ENCODE assay signal across 16 cellular contexts in genomic region chr13:44790289-44790688, GRCh38.
"Had no signal": no experiment of that assay in that cellular context is flagged by ENCODE, and none has a peak within 500 bp of the region (broad histone marks: within the 10 kb centered on the region; RNA-seq: fewer than 3 reads in every experiment).

No MANE protein-coding gene starts in this region.

- H3K4me1 Mint-ChIP-seq: neural crest cell had no signal

- H3K9me3 ChIP-seq: left lung, thyroid gland, uterus had no signal

- H3K4me3 ChIP-seq: left lung, thyroid gland, uterus had no signal

- H3K9me3 Mint-ChIP-seq: activated CD8-positive, alpha-beta T cell treated with anti-CD3 and anti-CD28 coated beads for 36 hours; activated T-helper 1 cell treated with anti-CD3 and anti-CD28 coated beads, Interleukin-12 subunit alpha, Interleukin-12 subunit beta, Interleukin-2, Interleukin-4 antibody, amounts not matched to agents 30 ng/mL and 10 ng/mL and 1 ng/mL, durations not matched to agents 14 hours and 24 hours and 36 hours; effector memory CD8-positive, alpha-beta T cell had no signal

- DNase-seq: activated CD8-positive, alpha-beta memory T cell treated with anti-CD3 and anti-CD28 coated beads, Interleukin-2, amount 50 U/mL, for 4 hours; activated CD8-positive, alpha-beta T cell treated with anti-CD3 and anti-CD28 coated beads for 36 hours; activated naive CD4-positive, alpha-beta T cell; central memory CD4-positive, alpha-beta T cell; effector memory CD8-positive, alpha-beta T cell; erythroblast; glutamatergic neuron; mesendoderm; retina; small intestine; T-helper 9 cell; thyroid gland; uterus had no signal

- H3K4me1 ChIP-seq: uterus had no signal

- H3K27ac Mint-ChIP-seq: activated CD8-positive, alpha-beta T cell treated with anti-CD3 and anti-CD28 coated beads for 36 hours; activated T-helper 1 cell treated with anti-CD3 and anti-CD28 coated beads, Interleukin-12 subunit alpha, Interleukin-12 subunit beta, Interleukin-2, Interleukin-4 antibody, amounts not matched to agents 30 ng/mL and 10 ng/mL and 1 ng/mL, durations not matched to agents 14 hours and 24 hours and 36 hours; effector memory CD8-positive, alpha-beta T cell had no signal

- ATAC-seq: activated CD8-positive, alpha-beta T cell treated with anti-CD3 and anti-CD28 coated beads for 36 hours; effector memory CD8-positive, alpha-beta T cell; left lung had no signal

- H3K27me3 Mint-ChIP-seq: activated CD8-positive, alpha-beta T cell treated with anti-CD3 and anti-CD28 coated beads for 36 hours; effector memory CD8-positive, alpha-beta T cell had no signal

- H3K27ac ChIP-seq: left lung, uterus had no signal

- H3K4me3 Mint-ChIP-seq: activated CD8-positive, alpha-beta T cell treated with anti-CD3 and anti-CD28 coated beads for 36 hours; activated T-helper 1 cell treated with anti-CD3 and anti-CD28 coated beads, Interleukin-12 subunit alpha, Interleukin-12 subunit beta, Interleukin-2, Interleukin-4 antibody, amounts not matched to agents 30 ng/mL and 10 ng/mL and 1 ng/mL, durations not matched to agents 14 hours and 24 hours and 36 hours; effector memory CD8-positive, alpha-beta T cell; neural crest cell had no signal

- H3K27me3 ChIP-seq: left lung, thyroid gland, uterus had no signal

- H3K36me3 ChIP-seq: left lung, thyroid gland, uterus had no signal
